ENCODE assay signal across 10 cellular contexts in the genomic region with DNA sequence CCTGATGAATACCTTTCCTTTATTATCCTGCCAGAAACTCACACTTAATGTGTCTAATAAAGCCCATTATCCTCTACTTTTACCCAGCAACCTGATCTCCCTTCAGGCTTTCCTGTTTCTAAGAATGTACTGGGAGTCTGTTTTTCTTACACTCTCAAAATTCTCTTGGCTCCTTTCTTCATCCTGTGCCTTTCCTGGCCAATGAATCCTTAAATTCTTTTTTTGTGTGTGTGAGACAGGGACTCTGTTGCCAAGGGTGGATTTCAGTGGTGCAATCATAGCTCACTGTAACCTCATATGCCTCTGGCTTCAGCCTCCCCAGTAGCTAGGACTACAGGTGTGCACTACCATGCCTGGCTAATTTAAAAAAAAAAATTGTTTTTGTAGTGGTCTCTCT.
DNase-seq lines count a peak whose midpoint lies in the region; ATAC-seq and TF ChIP-seq lines count a peak whose summit lies in the region.
"Had no signal": no experiment of that assay in that cellular context is flagged by ENCODE, and none has a peak within 500 bp of the region (broad histone marks: within the 10 kb centered on the region; RNA-seq: fewer than 3 reads in every experiment).

No MANE protein-coding gene starts in this region.

- no peaks in the 10 kb centered on the region for H3K27me3 ChIP-seq in rectal smooth muscle tissue (ENCODE audit: control insufficient read depth, insufficient read depth, low read length)

- no peaks in the 10 kb centered on the region for H3K4me1 ChIP-seq in rectal smooth muscle tissue (ENCODE audit: control insufficient read depth, insufficient read depth, low read length)

- no peak overlapping the region for H3K4me3 ChIP-seq in fibroblast of villous mesenchyme (ENCODE audit: low read depth, low read length)
- H3K4me3 ChIP-seq in rectal smooth muscle tissue (ENCODE audit: low read length), result no peak overlapping the region
- H3K4me3 ChIP-seq: SK-N-MC had no signal

- DNase-seq in EH (ENCODE audit: low read depth) (peak; percentile 64), fibroblast of villous mesenchyme (ENCODE audit: low read depth) (peak; percentile 42)
- no peak for DNase-seq in activated CD4-positive, alpha-beta T cell treated with anti-CD3 and anti-CD28 coated beads for 4 hours
- no peak for DNase-seq in activated T-cell treated with anti-CD3 and anti-CD28 coated beads, Interleukin-2, amount 50 U/mL, for 48 hours
- DNase-seq: CD8-positive, alpha-beta T cell had no signal

- no peak overlapping the region for H3K9ac ChIP-seq in rectal smooth muscle tissue (ENCODE audit: low read length)

- ATAC-seq in SK-N-SH treated with all-trans-retinoic acid at 6 μM for 48 hours, result peak; percentile 37
- no peak for ATAC-seq in GM18867 (IDR thresholded peaks at IDR 0.05; ENCODE audit: unreplicated experiment)
- ATAC-seq in GM21619 (IDR thresholded peaks at IDR 0.05; ENCODE audit: unreplicated experiment), result no peak
- ATAC-seq: CD8-positive, alpha-beta T cell had no signal

- TF ChIP-seq CTCF in fibroblast of villous mesenchyme (IDR thresholded peaks at IDR 0.05; ENCODE audit: insufficient read depth, low read depth, low read length), result no peak

- H3K27ac ChIP-seq in rectal smooth muscle tissue (ENCODE audit: low read depth, low read length), result peak overlapping the region; percentile 54

- H3K36me3 ChIP-seq in rectal smooth muscle tissue (ENCODE audit: control insufficient read depth, insufficient read depth, low read length), result no peaks in the 10 kb centered on the region

TF ChIP-seq in SK-N-SH treated with all-trans-retinoic acid at 6 μM for 48 hours, 23 proteins besides CTCF, POLR2A, EP300 and RAD21:
- TF ChIP-seq, protein P1, sequence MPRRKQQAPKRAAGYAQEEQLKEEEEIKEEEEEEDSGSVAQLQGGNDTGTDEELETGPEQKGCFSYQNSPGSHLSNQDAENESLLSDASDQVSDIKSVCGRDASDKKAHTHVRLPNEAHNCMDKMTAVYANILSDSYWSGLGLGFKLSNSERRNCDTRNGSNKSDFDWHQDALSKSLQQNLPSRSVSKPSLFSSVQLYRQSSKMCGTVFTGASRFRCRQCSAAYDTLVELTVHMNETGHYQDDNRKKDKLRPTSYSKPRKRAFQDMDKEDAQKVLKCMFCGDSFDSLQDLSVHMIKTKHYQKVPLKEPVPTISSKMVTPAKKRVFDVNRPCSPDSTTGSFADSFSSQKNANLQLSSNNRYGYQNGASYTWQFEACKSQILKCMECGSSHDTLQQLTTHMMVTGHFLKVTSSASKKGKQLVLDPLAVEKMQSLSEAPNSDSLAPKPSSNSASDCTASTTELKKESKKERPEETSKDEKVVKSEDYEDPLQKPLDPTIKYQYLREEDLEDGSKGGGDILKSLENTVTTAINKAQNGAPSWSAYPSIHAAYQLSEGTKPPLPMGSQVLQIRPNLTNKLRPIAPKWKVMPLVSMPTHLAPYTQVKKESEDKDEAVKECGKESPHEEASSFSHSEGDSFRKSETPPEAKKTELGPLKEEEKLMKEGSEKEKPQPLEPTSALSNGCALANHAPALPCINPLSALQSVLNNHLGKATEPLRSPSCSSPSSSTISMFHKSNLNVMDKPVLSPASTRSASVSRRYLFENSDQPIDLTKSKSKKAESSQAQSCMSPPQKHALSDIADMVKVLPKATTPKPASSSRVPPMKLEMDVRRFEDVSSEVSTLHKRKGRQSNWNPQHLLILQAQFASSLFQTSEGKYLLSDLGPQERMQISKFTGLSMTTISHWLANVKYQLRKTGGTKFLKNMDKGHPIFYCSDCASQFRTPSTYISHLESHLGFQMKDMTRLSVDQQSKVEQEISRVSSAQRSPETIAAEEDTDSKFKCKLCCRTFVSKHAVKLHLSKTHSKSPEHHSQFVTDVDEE (CRISPR knock-in tag; IDR thresholded peaks at IDR 0.05), result no peak
- TF ChIP-seq ZNF70 (CRISPR knock-in tag; IDR thresholded peaks at IDR 0.05), result no peak
- TF ChIP-seq ISL1 (CRISPR knock-in tag; IDR thresholded peaks at IDR 0.05), result no peak
- TF ChIP-seq OSR1 (CRISPR knock-in tag; IDR thresholded peaks at IDR 0.05), result no peak
- TF ChIP-seq, protein P2, sequence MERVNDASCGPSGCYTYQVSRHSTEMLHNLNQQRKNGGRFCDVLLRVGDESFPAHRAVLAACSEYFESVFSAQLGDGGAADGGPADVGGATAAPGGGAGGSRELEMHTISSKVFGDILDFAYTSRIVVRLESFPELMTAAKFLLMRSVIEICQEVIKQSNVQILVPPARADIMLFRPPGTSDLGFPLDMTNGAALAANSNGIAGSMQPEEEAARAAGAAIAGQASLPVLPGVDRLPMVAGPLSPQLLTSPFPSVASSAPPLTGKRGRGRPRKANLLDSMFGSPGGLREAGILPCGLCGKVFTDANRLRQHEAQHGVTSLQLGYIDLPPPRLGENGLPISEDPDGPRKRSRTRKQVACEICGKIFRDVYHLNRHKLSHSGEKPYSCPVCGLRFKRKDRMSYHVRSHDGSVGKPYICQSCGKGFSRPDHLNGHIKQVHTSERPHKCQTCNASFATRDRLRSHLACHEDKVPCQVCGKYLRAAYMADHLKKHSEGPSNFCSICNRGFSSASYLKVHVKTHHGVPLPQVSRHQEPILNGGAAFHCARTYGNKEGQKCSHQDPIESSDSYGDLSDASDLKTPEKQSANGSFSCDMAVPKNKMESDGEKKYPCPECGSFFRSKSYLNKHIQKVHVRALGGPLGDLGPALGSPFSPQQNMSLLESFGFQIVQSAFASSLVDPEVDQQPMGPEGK (CRISPR knock-in tag; IDR thresholded peaks at IDR 0.05; ENCODE audit: borderline replicate concordance), result no peak
- TF ChIP-seq ZFP30 (CRISPR knock-in tag; IDR thresholded peaks at IDR 0.05), result no peak
- no peak for TF ChIP-seq CSDC2 (CRISPR knock-in tag; IDR thresholded peaks at IDR 0.05)
- TF ChIP-seq ARNTL (CRISPR knock-in tag; IDR thresholded peaks at IDR 0.05; ENCODE audit: borderline replicate concordance, low read depth), result no peak
- TF ChIP-seq BACH2 (CRISPR knock-in tag; IDR thresholded peaks at IDR 0.05; ENCODE audit: borderline replicate concordance), result no peak
- no peak for TF ChIP-seq ZFP3 (CRISPR knock-in tag; IDR thresholded peaks at IDR 0.05)
- no peak for TF ChIP-seq GLIS3 (CRISPR knock-in tag; IDR thresholded peaks at IDR 0.05)
- no peak for TF ChIP-seq TOX (CRISPR knock-in tag; IDR thresholded peaks at IDR 0.05; ENCODE audit: borderline replicate concordance)
- TF ChIP-seq RARB (CRISPR knock-in tag; IDR thresholded peaks at IDR 0.05), result no peak
- TF ChIP-seq, protein P3, sequence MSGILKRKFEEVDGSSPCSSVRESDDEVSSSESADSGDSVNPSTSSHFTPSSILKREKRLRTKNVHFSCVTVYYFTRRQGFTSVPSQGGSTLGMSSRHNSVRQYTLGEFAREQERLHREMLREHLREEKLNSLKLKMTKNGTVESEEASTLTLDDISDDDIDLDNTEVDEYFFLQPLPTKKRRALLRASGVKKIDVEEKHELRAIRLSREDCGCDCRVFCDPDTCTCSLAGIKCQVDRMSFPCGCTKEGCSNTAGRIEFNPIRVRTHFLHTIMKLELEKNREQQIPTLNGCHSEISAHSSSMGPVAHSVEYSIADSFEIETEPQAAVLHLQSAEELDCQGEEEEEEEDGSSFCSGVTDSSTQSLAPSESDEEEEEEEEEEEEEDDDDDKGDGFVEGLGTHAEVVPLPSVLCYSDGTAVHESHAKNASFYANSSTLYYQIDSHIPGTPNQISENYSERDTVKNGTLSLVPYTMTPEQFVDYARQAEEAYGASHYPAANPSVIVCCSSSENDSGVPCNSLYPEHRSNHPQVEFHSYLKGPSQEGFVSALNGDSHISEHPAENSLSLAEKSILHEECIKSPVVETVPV (CRISPR knock-in tag; IDR thresholded peaks at IDR 0.05), result no peak
- TF ChIP-seq, protein P4, sequence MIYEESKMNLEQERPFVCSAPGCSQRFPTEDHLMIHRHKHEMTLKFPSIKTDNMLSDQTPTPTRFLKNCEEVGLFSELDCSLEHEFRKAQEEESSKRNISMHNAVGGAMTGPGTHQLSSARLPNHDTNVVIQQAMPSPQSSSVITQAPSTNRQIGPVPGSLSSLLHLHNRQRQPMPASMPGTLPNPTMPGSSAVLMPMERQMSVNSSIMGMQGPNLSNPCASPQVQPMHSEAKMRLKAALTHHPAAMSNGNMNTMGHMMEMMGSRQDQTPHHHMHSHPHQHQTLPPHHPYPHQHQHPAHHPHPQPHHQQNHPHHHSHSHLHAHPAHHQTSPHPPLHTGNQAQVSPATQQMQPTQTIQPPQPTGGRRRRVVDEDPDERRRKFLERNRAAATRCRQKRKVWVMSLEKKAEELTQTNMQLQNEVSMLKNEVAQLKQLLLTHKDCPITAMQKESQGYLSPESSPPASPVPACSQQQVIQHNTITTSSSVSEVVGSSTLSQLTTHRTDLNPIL (CRISPR knock-in tag; IDR thresholded peaks at IDR 0.05; ENCODE audit: low read depth), result no peak
- no peak for TF ChIP-seq ZNF8 (CRISPR knock-in tag; IDR thresholded peaks at IDR 0.05)
- no peak for TF ChIP-seq PPARA (CRISPR knock-in tag; IDR thresholded peaks at IDR 0.05; ENCODE audit: borderline replicate concordance)
TF ChIP-seq in SK-N-SH treated with all-trans-retinoic acid at 6 μM for 48 hours: peak in this region for 0.

Comparison
In these comparisons a context has a peak if more than half of its experiments do, and no peak if none do; other contexts are left out.
1. DNase-seq: peak in EH (single experiment) and fibroblast of villous mesenchyme (single experiment); none in activated CD4-positive, alpha-beta T cell treated with anti-CD3 and anti-CD28 coated beads for 4 hours (0 of 2) and activated T-cell treated with anti-CD3 and anti-CD28 coated beads, Interleukin-2, amount 50 U/mL, for 48 hours (0 of 2).